9 cellular contexts compared by ENCODE assay signal in the genomic region with DNA sequence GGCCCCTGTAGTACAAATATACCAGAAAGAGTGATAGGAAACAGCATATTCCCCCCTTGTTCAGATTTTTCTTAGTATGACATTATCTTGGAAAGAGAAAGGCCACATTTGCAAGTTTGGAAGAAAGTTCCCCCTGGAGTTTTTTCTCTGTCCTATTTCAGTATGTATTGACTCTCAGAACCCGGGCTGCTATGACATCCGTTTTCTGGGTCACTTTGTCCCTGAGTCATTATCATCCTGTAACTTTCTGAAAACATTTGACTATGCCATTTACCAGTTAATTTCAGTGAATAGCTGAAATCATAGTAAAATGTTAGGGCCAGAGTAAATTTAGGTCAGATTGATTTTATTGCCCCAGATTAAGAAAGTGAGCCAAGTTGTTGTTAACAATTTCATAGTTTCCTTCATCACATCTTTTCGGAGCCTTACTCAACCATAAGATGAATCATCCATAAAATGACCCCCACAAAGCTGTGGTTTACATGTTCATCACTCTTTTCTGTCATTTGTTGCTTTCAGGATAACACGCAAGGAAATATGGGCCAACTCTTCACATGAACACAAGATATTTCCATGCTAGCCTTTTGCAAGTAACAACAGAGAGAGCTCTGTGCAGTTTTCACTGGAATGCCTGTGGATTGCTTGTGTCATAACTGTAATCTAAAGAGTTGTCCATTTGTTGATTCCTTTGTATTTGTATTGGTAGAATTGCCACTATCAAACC. TPM values are rescaled to one million over a fixed set of nuclear protein-coding genes. Genes with fewer than 3 reads are reported as not detected.
DNase-seq lines count a peak whose midpoint lies in the region; ATAC-seq and TF ChIP-seq lines count a peak whose summit lies in the region.
"Had no signal": no experiment of that assay in that cellular context is flagged by ENCODE, and none has a peak within 500 bp of the region (broad histone marks: within the 10 kb centered on the region; RNA-seq: fewer than 3 reads in every experiment).

No MANE protein-coding gene starts in this region.

- TF ChIP-seq CTCF in GM12865 (IDR thresholded peaks at IDR 0.05; ENCODE audit: insufficient read depth, low read depth, low read length, missing control alignments), result no peak
- TF ChIP-seq CTCF in IMR-90 (conservative IDR thresholded peaks at IDR 0.05; ENCODE audit: low read depth, low read length), result no peak
- no peak for TF ChIP-seq CTCF in cardiac fibroblast (IDR thresholded peaks at IDR 0.05; ENCODE audit: low read depth, low read length)
- no peak for TF ChIP-seq CTCF in progenitor cell of endocrine pancreas (IDR thresholded peaks at IDR 0.05; ENCODE audit: unreplicated experiment)

- no peak overlapping the region for H4K5ac ChIP-seq in IMR-90 (ENCODE audit: low read depth, low read length)

- peak overlapping the region; percentile 31; the same call in 1 of the 2 replicates for H3K4ac ChIP-seq in IMR-90 (ENCODE audit: low read depth, low read length)

- peak overlapping the region; percentile 61; the same call in 1 of the 2 replicates for H3K27ac ChIP-seq in IMR-90 (ENCODE audit: insufficient read depth, low read length)
- H3K27ac ChIP-seq in naive thymus-derived CD4-positive, alpha-beta T cell (ENCODE audit: low read depth, low read length), result no peak overlapping the region

- BruUV-seq in IMR-90 (replicated peaks; lab: Mats Ljungman, UMichigan), result no TSS peak

- no peaks in the 10 kb centered on the region for H3K36me3 Mint-ChIP-seq in progenitor cell of endocrine pancreas (ENCODE audit: insufficient read depth)
- peaks cover 0 to 3% (median 0%) of the 10 kb centered on the region in 5 donors for H3K36me3 Mint-ChIP-seq in naive thymus-derived CD4-positive, alpha-beta T cell

- peak; percentile 80 for DNase-seq in GM12865 (ENCODE audit: low read depth)
- DNase-seq in IMR-90, result peak; percentile 97
- peak; percentile 90 to 92 for DNase-seq in cardiac fibroblast (ENCODE audit: low read depth in 2 of 2)
- DNase-seq in progenitor cell of endocrine pancreas (ENCODE audit: low spot score, unreplicated experiment), result no peak
- DNase-seq in NCI-H2107 (lab: John Stamatoyannopoulos, UW), result no peak
- DNase-seq in COR-L47 (lab: John Stamatoyannopoulos, UW), result no peak
- no peak for DNase-seq in HuH-7 (ENCODE audit: low spot score)
- DNase-seq in naive thymus-derived CD4-positive, alpha-beta T cell, result no peak

- 0% methylated on average over 2 of the region's 4 CpGs; no CpG with 5 or more reads in 1 of the 2 experiments for WGBS in IMR-90 (ENCODE audit: extremely low coverage in 2 of 2, insufficient read length in 1 of 2), 2 experiments

- 0 out of 2 replicates have a peak overlapping the region, but pooled peaks have one; percentile 11 for H3K4me2 ChIP-seq in IMR-90 (ENCODE audit: low read depth, low read length)

- H3K23ac ChIP-seq in IMR-90 (ENCODE audit: low read depth, low read length), result no peak overlapping the region

- dilution Hi-C loops in IMR-90 (cut with HindIII; ENCODE audit: low sequenced_read_pairs, unreplicated experiment), result no loop called here

- H3K27me3 Mint-ChIP-seq in progenitor cell of endocrine pancreas, result no peaks in the 10 kb centered on the region
- peaks cover 0 to 5% (median 0%) of the 10 kb centered on the region in 5 donors for H3K27me3 Mint-ChIP-seq in naive thymus-derived CD4-positive, alpha-beta T cell

- no peak for TF ChIP-seq POLR2A in IMR-90 (IDR thresholded peaks at IDR 0.05; ENCODE audit: low read depth, low read length)

- no peaks in the 10 kb centered on the region for H3K79me1 ChIP-seq in IMR-90 (ENCODE audit: low read depth in 1 of 2, low read length in 2 of 2)

- no peaks in the 10 kb centered on the region for H3K36me3 ChIP-seq in IMR-90 (ENCODE audit: control insufficient read depth, insufficient read depth, low read length)
- H3K36me3 ChIP-seq in naive thymus-derived CD4-positive, alpha-beta T cell (ENCODE audit: control insufficient read depth in 2 of 3, insufficient read depth in 3 of 3, low read length in 3 of 3), result no peaks in the 10 kb centered on the region

- H3K27ac Mint-ChIP-seq in progenitor cell of endocrine pancreas, result peak overlapping the region; percentile 91
- H3K27ac Mint-ChIP-seq in naive thymus-derived CD4-positive, alpha-beta T cell, result no peak overlapping the region

- peak overlapping the region; percentile 14; the same call in 1 of the 2 replicates for H4K91ac ChIP-seq in IMR-90 (ENCODE audit: insufficient read depth, low read depth, low read length)

- H3K56ac ChIP-seq in IMR-90 (ENCODE audit: extremely low read depth, insufficient read depth, low read length), result no peak overlapping the region; the same call in 1 of the 2 replicates

- POLR2A ChIA-PET in IMR-90 (lab: Charles Lee; ENCODE audit: unreplicated experiment), result no interaction called here
- POLR2A ChIA-PET in naive thymus-derived CD4-positive, alpha-beta T cell (lab: Charles Lee), result no interaction called here

- ATAC-seq in IMR-90 (ENCODE audit: low read depth), result peak; percentile 64
- ATAC-seq in naive thymus-derived CD4-positive, alpha-beta T cell, result no peak

- H2BK15ac ChIP-seq in IMR-90 (ENCODE audit: low read depth, low read length), result no peak overlapping the region

- H3K27me3 ChIP-seq in IMR-90 (ENCODE audit: control insufficient read depth, insufficient read depth, low read length), result no peaks in the 10 kb centered on the region
- H3K27me3 ChIP-seq in naive thymus-derived CD4-positive, alpha-beta T cell (ENCODE audit: control insufficient read depth in 2 of 2, insufficient read depth in 2 of 2, low read length in 2 of 2), result no peaks in the 10 kb centered on the region

- peak overlapping the region; percentile 89 for H2BK5ac ChIP-seq in IMR-90 (ENCODE audit: low read depth, low read length, poor library complexity, severe bottlenecking)

- no peak overlapping the region for H3K9ac ChIP-seq in IMR-90 (ENCODE audit: low read depth, low read length)

- no peak overlapping the region for H2AK5ac ChIP-seq in IMR-90 (ENCODE audit: low read depth, low read length)

- no peaks in the 10 kb centered on the region for H4K20me1 ChIP-seq in IMR-90 (ENCODE audit: insufficient read depth, low read length)

- in situ Hi-C loops in IMR-90 (cut with MboI; ENCODE audit: low sequenced_read_pairs), result no loop called here

- peaks cover 19% of the 10 kb centered on the region for H3K4me1 ChIP-seq in IMR-90 (ENCODE audit: control insufficient read depth, insufficient read depth, low read length)
- H3K4me1 ChIP-seq in naive thymus-derived CD4-positive, alpha-beta T cell (ENCODE audit: control insufficient read depth in 2 of 2, insufficient read depth in 2 of 2, low read length in 2 of 2), result no peaks in the 10 kb centered on the region

- peak overlapping the region; percentile 55 for H3K4me3 ChIP-seq in GM12865 (ENCODE audit: low read depth, low read length)
- H3K4me3 ChIP-seq in IMR-90 (ENCODE audit: insufficient read depth, low read depth, low read length), result no peak overlapping the region
- no peak overlapping the region for H3K4me3 ChIP-seq in cardiac fibroblast (replicated peaks in 1 of 2; ENCODE audit: low read depth in 2 of 2, low read length in 2 of 2)
- H3K4me3 ChIP-seq in naive thymus-derived CD4-positive, alpha-beta T cell (ENCODE audit: low read length), result no peak overlapping the region

- CTCF ChIA-PET in IMR-90 (lab: Yijun Ruan, JAX), result no interaction called here
- CTCF ChIA-PET in naive thymus-derived CD4-positive, alpha-beta T cell (lab: Charles Lee), result no interaction called here

- no peak for TF ChIP-seq RAD21 in IMR-90 (IDR thresholded peaks at IDR 0.05; ENCODE audit: low read length)

- H2BK20ac ChIP-seq in IMR-90 (ENCODE audit: low read depth, low read length), result 0 out of 2 replicates have a peak overlapping the region, but pooled peaks have one; percentile 17

- no peak overlapping the region for H3K4me3 Mint-ChIP-seq in progenitor cell of endocrine pancreas (ENCODE audit: low read depth)
- H3K4me3 Mint-ChIP-seq in naive thymus-derived CD4-positive, alpha-beta T cell, result no peak overlapping the region

- H3K4me1 Mint-ChIP-seq in progenitor cell of endocrine pancreas (ENCODE audit: low read depth), result peaks cover 41% of the 10 kb centered on the region
- H3K4me1 Mint-ChIP-seq in naive thymus-derived CD4-positive, alpha-beta T cell, result peaks cover 0 to 12% (median 4%) of the 10 kb centered on the region in 7 donors

- no peak overlapping the region for H2AFZ ChIP-seq in IMR-90 (replicated peaks; ENCODE audit: low read length, poor library complexity)

- no peaks in the 10 kb centered on the region for H3K9me3 ChIP-seq in IMR-90 (ENCODE audit: control insufficient read depth, insufficient read depth, low read length)
- H3K9me3 ChIP-seq in naive thymus-derived CD4-positive, alpha-beta T cell (ENCODE audit: control insufficient read depth in 2 of 3, low read length in 3 of 3), result no peaks in the 10 kb centered on the region

- H2AK9ac ChIP-seq in IMR-90 (replicated peaks; ENCODE audit: low read depth, low read length, poor library complexity), result no peak overlapping the region

- H3K9me1 ChIP-seq in IMR-90 (ENCODE audit: insufficient read depth, low read length), result peaks cover 6% of the 10 kb centered on the region

- no peak overlapping the region for H3K14ac ChIP-seq in IMR-90 (replicated peaks; ENCODE audit: low read depth, low read length)

- no peaks in the 10 kb centered on the region for H3K9me3 Mint-ChIP-seq in progenitor cell of endocrine pancreas (ENCODE audit: low read depth)
- peaks cover 0 to 7% (median 0%) of the 10 kb centered on the region in 11 donors for H3K9me3 Mint-ChIP-seq in naive thymus-derived CD4-positive, alpha-beta T cell

- intact Hi-C loops in IMR-90 (cut with micrococcal nuclease), result loop anchor here (5.0 kb wide), 1 partner anchor 74 kb away; no protein-coding TSS in a partner anchor
- intact Hi-C loops in naive thymus-derived CD4-positive, alpha-beta T cell (cut with micrococcal nuclease), result no loop called here

- peak overlapping the region in 1 of 2 experiments; percentile 34; a peak in 1 of 4 replicates for H4K8ac ChIP-seq in IMR-90 (ENCODE audit: low read depth in 2 of 2, low read length in 2 of 2)

- H3K18ac ChIP-seq in IMR-90 (ENCODE audit: low read depth, low read length), result peak overlapping the region; percentile 44

- H2BK120ac ChIP-seq in IMR-90 (ENCODE audit: low read depth, low read length), result peak overlapping the region; percentile 52

TF ChIP-seq in IMR-90, 13 proteins besides CTCF, POLR2A, EP300 and RAD21 (continues in another document):
- TF ChIP-seq FOS (IDR thresholded peaks at IDR 0.05; ENCODE audit: low read depth, low read length), result peak; percentile 87
- TF ChIP-seq MXI1 (IDR thresholded peaks at IDR 0.05; ENCODE audit: borderline replicate concordance, low read depth, low read length), result no peak
- no peak for TF ChIP-seq RCOR1 (IDR thresholded peaks at IDR 0.05; ENCODE audit: insufficient replicate concordance, low read length)
- TF ChIP-seq NFE2L2 (IDR thresholded peaks at IDR 0.05; ENCODE audit: low read depth, low read length), result no peak; the same call in 1 of the 2 replicates
- TF ChIP-seq MAZ (IDR thresholded peaks at IDR 0.05; ENCODE audit: borderline replicate concordance, low read depth, low read length), result 0 out of 2 replicates have a peak, but pooled peaks have one; percentile 49

RNA-seq across cellular contexts. Expression of a gene that starts 3.8 kb away (rescaled TPM):
- total RNA-seq in IMR-90 (2012; rRNA removed) (under 0.01 TPM in 2 replicates), progenitor cell of endocrine pancreas (16.1 and 21.3 TPM in 2 replicates)
- polyA plus RNA-seq in IMR-90 (2012; rRNA removed), result not detected in 2 replicates
- not detected in 2 replicates for polyA plus RNA-seq in IMR-90 (2012; cell fraction: cytosol; rRNA removed)
- polyA plus RNA-seq in IMR-90 (2012; cell fraction: nucleus; rRNA removed; ENCODE audit: low replicate concordance), result 0.01 TPM in 1 of 2 replicates, not detected in the other
- under 1 TPM; 0.08 to 0.24 (median 0.15) TPM for total RNA-seq in naive thymus-derived CD4-positive, alpha-beta T cell
- under 1 TPM; 0.03 to 0.08 TPM for polyA plus RNA-seq in naive thymus-derived CD4-positive, alpha-beta T cell
- total RNA-seq: glomerular endothelial cell had no signal

Comparison
In these comparisons a context has a peak if more than half of its experiments do, and no peak if none do; other contexts are left out.
1. DNase-seq: peak in GM12865 (single experiment), IMR-90 (single experiment) and cardiac fibroblast (2 of 2); none in progenitor cell of endocrine pancreas (single experiment), NCI-H2107 (single experiment), COR-L47 (single experiment), HuH-7 (single experiment) and naive thymus-derived CD4-positive, alpha-beta T cell (0 of 9).
2. RNA of a gene that starts 3.8 kb away (total RNA-seq): 16.1 to 21.3 TPM in progenitor cell of endocrine pancreas; 0.08 to 0.24 TPM in naive thymus-derived CD4-positive, alpha-beta T cell and under 0.01 TPM in IMR-90; every median in the first group is over 10 times any median in the second.